ENCODE assay signal across 1 cellular context in the genomic region with DNA sequence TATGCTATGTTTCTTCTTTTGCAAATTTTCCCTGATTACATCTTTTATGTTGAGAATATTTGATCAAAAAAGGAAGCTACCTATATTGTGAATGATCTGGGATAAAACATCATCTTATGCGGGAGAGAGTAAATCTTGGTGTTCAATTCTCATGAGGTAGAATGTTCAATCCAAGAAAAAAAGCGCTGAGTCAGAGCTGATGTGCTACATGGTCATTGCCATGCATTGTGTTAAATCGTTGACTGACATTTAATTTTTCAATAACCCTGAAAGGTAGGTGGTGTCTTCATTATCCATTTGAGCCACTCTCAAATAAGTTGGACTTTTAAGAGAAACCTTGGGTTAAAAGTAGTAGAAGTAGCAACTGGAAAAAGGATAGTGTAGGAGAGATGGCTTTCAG.
TF ChIP-seq lines count a peak whose summit lies in the region.

No MANE protein-coding gene starts in this region.

TF ChIP-seq in H1, 55 proteins besides CTCF, POLR2A, EP300 and RAD21:
- 0 out of 2 replicates have a peak, but pooled peaks have one; percentile 18 for TF ChIP-seq MAFK (IDR thresholded peaks at IDR 0.05; ENCODE audit: low read depth, low read length)
